ENCODE assay signal across 8 cellular contexts in genomic region chr1:66333463-66334232, GRCh38.
DNase-seq lines count a peak whose midpoint lies in the region; ATAC-seq, FAIRE-seq and TF ChIP-seq lines count a peak whose summit lies in the region.

No MANE protein-coding gene starts in this region.

- H3K27ac Mint-ChIP-seq in brain, result peak overlapping the region; percentile 4 to 98 (median 95)

- no peak for TF ChIP-seq RAD21 in A549 (conservative IDR thresholded peaks at IDR 0.05 in 1 of 2, IDR thresholded peaks at IDR 0.05 in 1 of 2)
- TF ChIP-seq RAD21 in HCT116 (IDR thresholded peaks at IDR 0.05; ENCODE audit: low read depth), result no peak

- H3K27ac ChIP-seq in A549 (peak overlapping the region; percentile 92 to 95), HCT116 (ENCODE audit: low read depth, low read length) (peak overlapping the region; percentile 96)

- TF ChIP-seq CTCF in A549 (IDR thresholded peaks at IDR 0.05), result no peak
- no peak for TF ChIP-seq CTCF in HCT116 (IDR thresholded peaks at IDR 0.05 in 2 of 3, conservative IDR thresholded peaks at IDR 0.05 in 1 of 3; ENCODE audit: borderline replicate concordance in 1 of 3, insufficient read depth in 1 of 3, low read depth in 2 of 3, low read length in 2 of 3)
- no peak for TF ChIP-seq CTCF in brain (conservative IDR thresholded peaks at IDR 0.05)
- no peak for TF ChIP-seq CTCF in mucosa of descending colon (IDR thresholded peaks at IDR 0.05)
- no peak for TF ChIP-seq CTCF in lower leg skin (IDR thresholded peaks at IDR 0.05)

- peaks cover 71% of the 10 kb centered on the region for H3K4me1 Mint-ChIP-seq in brain

- POLR2A ChIA-PET in A549 (lab: Yijun Ruan, JAX) (no interaction called here), HCT116 (lab: Charles Lee) (interaction anchor here (1.0 to 4.0 kb wide), 4 partner anchors 9 to 40 kb away, joined by 3 to 25 read pairs (median 16); no protein-coding TSS in a partner anchor)

- intact Hi-C loops in HCT116 (cut with micrococcal nuclease), result no loop called here
- intact Hi-C loops in mucosa of descending colon (cut with DNase I, micrococcal nuclease), result loop anchor here (5.0 kb wide), 2 partner anchors 61 to 71 kb away; no protein-coding TSS in a partner anchor
- intact Hi-C loops in lower leg skin (cut with DNase I; ENCODE audit: low total_unique reads), result no loop called here

- FAIRE-seq in A549 (lab: Jason Lieb, UNC), result no peak

- H2AFZ ChIP-seq in HCT116 (ENCODE audit: low read depth, low read length, poor library complexity, severe bottlenecking), result no peak overlapping the region

- H3K4me1 ChIP-seq in A549 (peaks cover 31% of the 10 kb centered on the region), HCT116 (ENCODE audit: control insufficient read depth in 1 of 2, insufficient read depth in 2 of 2, low read length in 2 of 2) (peaks cover 71 to 94% of the 10 kb centered on the region in 2 experiments), mucosa of descending colon (ENCODE audit: low read depth) (peaks cover 12% of the 10 kb centered on the region)

- H3K4me2 ChIP-seq in A549 (peak overlapping the region; percentile 95), HCT116 (ENCODE audit: low read length) (peak overlapping the region; percentile 83)

- no peaks in the 10 kb centered on the region for H3K9me2 ChIP-seq in HCT116 (ENCODE audit: insufficient read depth)

- TF ChIP-seq EP300 in A549 (IDR thresholded peaks at IDR 0.05), result no peak

- H3K27me3 ChIP-seq in HCT116 (ENCODE audit: insufficient read depth, low read length), result no peaks in the 10 kb centered on the region

- BruUV-seq in HCT116 (replicated peaks; lab: Mats Ljungman, UMichigan), result no TSS peak

- H3K36me3 Mint-ChIP-seq in brain, result peaks cover 5% of the 10 kb centered on the region

- WGBS in A549 (ENCODE audit: missing lambda C conversion rate), result 3% methylated on average over 4 of the region's 4 CpGs
- 29 to 33% methylated on average over 4 of the region's 4 CpGs for WGBS in lower leg skin, 2 donors

- peak in 1 of 2 experiments; percentile 16; a peak in 1 of 6 replicates for ATAC-seq in A549
- ATAC-seq in HCT116, result no peak
- ATAC-seq in mucosa of descending colon, result peak; percentile 1
- ATAC-seq in HG03565 (IDR thresholded peaks at IDR 0.05; ENCODE audit: unreplicated experiment), result no peak
- no peak for ATAC-seq in HG03095 (IDR thresholded peaks at IDR 0.05; ENCODE audit: unreplicated experiment)

- peaks cover 3% of the 10 kb centered on the region for H3K27me3 Mint-ChIP-seq in brain

- H3K9ac ChIP-seq in HCT116 (ENCODE audit: low read length), result peak overlapping the region; percentile 81

- peak overlapping the region; percentile 88 for H3K4me3 ChIP-seq in A549
- H3K4me3 ChIP-seq in HCT116 (replicated peaks in 1 of 2; ENCODE audit: low read depth in 1 of 2, low read length in 2 of 2), result peak overlapping the region; percentile 72
- H3K4me3 ChIP-seq in mucosa of descending colon, result no peak overlapping the region
- no peak overlapping the region for H3K4me3 ChIP-seq in lower leg skin (ENCODE audit: low read depth, poor library complexity, severe bottlenecking)

- H3K79me2 ChIP-seq in HCT116 (ENCODE audit: insufficient read depth, low read length), result peaks cover 84% of the 10 kb centered on the region

- H3K9me3 ChIP-seq in A549 (no peaks in the 10 kb centered on the region), HCT116 (ENCODE audit: control insufficient read depth in 1 of 2, insufficient read depth in 1 of 2, low read depth in 1 of 2, low read length in 2 of 2) (no peaks in the 10 kb centered on the region), mucosa of descending colon (no peaks in the 10 kb centered on the region)

- H3K36me3 ChIP-seq in HCT116 (ENCODE audit: control insufficient read depth in 1 of 2, insufficient read depth in 2 of 2, low read length in 2 of 2), result peaks cover 0 to 48% of the 10 kb centered on the region in 2 experiments; a peak in 2 of 4 replicates
- H3K36me3 ChIP-seq in mucosa of descending colon (ENCODE audit: low read depth), result no peaks in the 10 kb centered on the region

- H3K9me3 Mint-ChIP-seq in brain, result no peaks in the 10 kb centered on the region

- H3K4me3 Mint-ChIP-seq in brain, result peak overlapping the region; percentile 87 to 93 (median 88)

- CTCF ChIA-PET in A549 (lab: Yijun Ruan, JAX) (interaction anchor here (1.3 to 2.1 kb wide), 3 partner anchors 19 to 113 kb away, joined by 3 to 7 read pairs (median 4); no protein-coding TSS in a partner anchor), HCT116 (lab: Charles Lee) (interaction anchor here (1.3 to 1.4 kb wide), 2 partner anchors 9 to 11 kb away, joined by 3 to 4 read pairs; no protein-coding TSS in a partner anchor)

- RAD21 ChIA-PET in HCT116 (lab: Charles Lee; ENCODE audit: low non-redundant PET in 1 of 2, low total read pairs in 2 of 2, uncharacterized antibody in 2 of 2, unreplicated experiment in 2 of 2), result no interaction called here

- no peak for DNase-seq in A549 (ENCODE audit: low read depth in 1 of 2, low spot score in 1 of 2)
- DNase-seq in HCT116 (ENCODE audit: low read depth, low spot score), result no peak
- DNase-seq in mucosa of descending colon, result peak; percentile 32 to 60 (median 43)
- no peak for DNase-seq in DMS114 treated with DMSO at 0.1 percent for 48 hours (lab: John Stamatoyannopoulos, UW; ENCODE audit: unreplicated experiment)
- no peak for DNase-seq in lower leg skin (ENCODE audit: low spot score in 2 of 2)

- H4K20me1 ChIP-seq in HCT116 (ENCODE audit: insufficient read depth), result no peaks in the 10 kb centered on the region

- TF ChIP-seq POLR2A in A549 (IDR thresholded peaks at IDR 0.05; ENCODE audit: low read length), result no peak
- TF ChIP-seq POLR2A in HCT116 (IDR thresholded peaks at IDR 0.05; ENCODE audit: borderline replicate concordance, extremely low read depth, insufficient read depth, insufficient read length), result no peak
- no peak for TF ChIP-seq POLR2A in lower leg skin (IDR thresholded peaks at IDR 0.05)

TF ChIP-seq in A549, 52 proteins besides CTCF, POLR2A, EP300 and RAD21 (continues in another document):
- TF ChIP-seq MAFK (IDR thresholded peaks at IDR 0.05; ENCODE audit: partially characterized antibody) (no peak), PHF8 (IDR thresholded peaks at IDR 0.05; ENCODE audit: borderline replicate concordance, low read depth) (no peak), REST (IDR thresholded peaks at IDR 0.05) (no peak), ZNF302 (CRISPR knock-in tag; IDR thresholded peaks at IDR 0.05) (no peak)

TF ChIP-seq in HCT116, 20 proteins besides CTCF, POLR2A, EP300 and RAD21:
- TF ChIP-seq JUND (IDR thresholded peaks at IDR 0.05) (0 out of 2 replicates have a peak, but pooled peaks have one; percentile 2), POLR2AphosphoS5 (IDR thresholded peaks at IDR 0.05; ENCODE audit: low read depth, low read length) (0 out of 2 replicates have a peak, but pooled peaks have one; percentile 28), CBX3 (IDR thresholded peaks at IDR 0.05; ENCODE audit: low read depth) (no peak)

Comparison
In these comparisons a context has a peak if more than half of its experiments do, and no peak if none do; other contexts are left out.
1. DNase-seq: peak in mucosa of descending colon (3 of 3); none in A549 (0 of 2), HCT116 (single experiment), DMS114 treated with DMSO at 0.1 percent for 48 hours (single experiment) and lower leg skin (0 of 2).
2. H3K4me3 ChIP-seq: peak in A549 (single experiment) and HCT116 (2 of 2); none in mucosa of descending colon (single experiment) and lower leg skin (single experiment).
3. intact Hi-C loops: an anchor here in mucosa of descending colon (5.0 kb wide); none called in HCT116 and lower leg skin.